In the genomic region with DNA sequence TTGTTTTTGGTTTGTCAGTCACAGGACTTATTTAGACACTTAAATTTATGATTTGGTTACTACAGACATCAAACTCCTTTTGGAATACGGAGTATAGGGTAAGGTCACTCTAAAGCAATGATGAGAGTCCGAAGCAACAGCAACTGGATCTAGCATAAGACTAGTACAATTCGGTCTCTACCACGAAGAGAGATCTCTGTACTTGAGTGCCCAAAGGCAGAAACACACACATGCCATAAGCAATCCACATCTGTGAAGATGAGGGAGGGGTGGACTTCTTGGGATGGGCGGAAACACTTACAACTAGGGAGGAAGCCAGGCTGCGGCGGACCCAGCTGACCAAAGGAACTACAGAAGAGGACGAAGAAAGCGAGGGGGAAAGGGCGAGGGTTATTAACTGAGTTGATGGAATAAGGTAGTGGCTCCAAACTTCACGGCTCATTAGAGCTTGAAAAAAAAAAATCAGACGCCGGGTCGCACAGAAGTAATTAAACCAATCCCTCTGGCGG, we compare ENCODE assay signal across 8 cellular contexts. TPM values are rescaled to one million over a fixed set of nuclear protein-coding genes. Genes with fewer than 3 reads are reported as not detected.
DNase-seq lines count a peak whose midpoint lies in the region; ATAC-seq lines count a peak whose summit lies in the region.

No MANE protein-coding gene starts in this region.

- H3K4me1 Mint-ChIP-seq in CD4-positive, alpha-beta memory T cell, result peaks cover 13 to 31% (median 16%) of the 10 kb centered on the region in 4 donors

- H3K27me3 Mint-ChIP-seq in CD4-positive, alpha-beta memory T cell, result no peaks in the 10 kb centered on the region

- H3K9me3 Mint-ChIP-seq in CD4-positive, alpha-beta memory T cell, result peaks cover 0 to 1% (median 0%) of the 10 kb centered on the region in 8 donors

- H3K4me1 ChIP-seq in CD4-positive, alpha-beta memory T cell (ENCODE audit: insufficient read depth, low read length), result peaks cover 18% of the 10 kb centered on the region

- H3K27me3 ChIP-seq in CD4-positive, alpha-beta memory T cell (ENCODE audit: insufficient read depth, low read length), result no peaks in the 10 kb centered on the region
- H3K27me3 ChIP-seq in layer of hippocampus (ENCODE audit: control insufficient read depth, insufficient read depth, low read length), result no peaks in the 10 kb centered on the region

- H3K36me3 Mint-ChIP-seq in CD4-positive, alpha-beta memory T cell, result peaks cover 3 to 9% of the 10 kb centered on the region in 2 donors

- intact Hi-C loops in CD4-positive, alpha-beta memory T cell (cut with micrococcal nuclease), result loop anchor here (5.0 kb wide), 1 partner anchor 1443 kb away; the partner anchor contains the start of genes EMC7 and PGBD4

- POLR2A ChIA-PET in CD4-positive, alpha-beta memory T cell (lab: Charles Lee; ENCODE audit: partially characterized antibody), result interaction anchor here (0.8 to 1.8 kb wide), 4 partner anchors 10 to 1034 kb away, joined by 3 to 7 read pairs (median 6); partner anchors contain the start of genes AQR, CDIN1 and ZNF770

- H3K9me3 ChIP-seq in CD4-positive, alpha-beta memory T cell (ENCODE audit: control insufficient read depth in 1 of 2, low read length in 2 of 2), result no peaks in the 10 kb centered on the region

- ATAC-seq in GM19328 (IDR thresholded peaks at IDR 0.05; ENCODE audit: unreplicated experiment) (peak; percentile 19), HG03442 (IDR thresholded peaks at IDR 0.05; ENCODE audit: unreplicated experiment) (peak; percentile 17)

- H3K36me3 ChIP-seq in CD4-positive, alpha-beta memory T cell (ENCODE audit: insufficient read depth, low read length), result no peaks in the 10 kb centered on the region

- CTCF ChIA-PET in CD4-positive, alpha-beta memory T cell (lab: Charles Lee; ENCODE audit: partially characterized antibody), result no interaction called here

- H3K4me3 ChIP-seq in CD4-positive, alpha-beta memory T cell (ENCODE audit: low read length in 2 of 2), result peak overlapping the region; percentile 51 to 61

- peak overlapping the region; percentile 94 to 100 (median 98) for H3K4me3 Mint-ChIP-seq in CD4-positive, alpha-beta memory T cell

- peak overlapping the region; percentile 87 for H3K27ac ChIP-seq in CD4-positive, alpha-beta memory T cell (ENCODE audit: low read depth, low read length)
- peak overlapping the region; percentile 93 for H3K27ac ChIP-seq in layer of hippocampus (ENCODE audit: low read depth, low read length)

- no peak for DNase-seq in CD4-positive, alpha-beta memory T cell
- DNase-seq in SHP77 treated with DMSO at 0.1 percent for 48 hours (lab: John Stamatoyannopoulos, UW) (peak; percentile 3), cerebellum (ENCODE audit: low spot score) (peak; percentile 14), OCI-M2 (lab: John Stamatoyannopoulos, UW; ENCODE audit: unreplicated experiment) (no peak)
- DNase-seq in stimulated activated CD4-positive, alpha-beta T cell treated with anti-CD3 and anti-CD28 coated beads, Interleukin-4, amount 100 ng/mL, for 24 hours, result peak; percentile 28

- peak overlapping the region; percentile 97 to 100 (median 98) for H3K27ac Mint-ChIP-seq in CD4-positive, alpha-beta memory T cell

RNA-seq across cellular contexts. Expression of gene DPH6, which starts 0.6 kb away (rescaled TPM):
- 10 to 100 TPM; 11.5 to 14.5 TPM for total RNA-seq in CD4-positive, alpha-beta memory T cell
- polyA plus RNA-seq in CD4-positive, alpha-beta memory T cell, result 10 to 100 TPM; 22.5 to 28.3 TPM
- 27.2 TPM for total RNA-seq in cerebellum

Comparison
In these comparisons a context has a peak if more than half of its experiments do, and no peak if none do; other contexts are left out.
1. DNase-seq: peak in SHP77 treated with DMSO at 0.1 percent for 48 hours (single experiment), cerebellum (single experiment) and stimulated activated CD4-positive, alpha-beta T cell treated with anti-CD3 and anti-CD28 coated beads, Interleukin-4, amount 100 ng/mL, for 24 hours (single experiment); none in CD4-positive, alpha-beta memory T cell (0 of 5) and OCI-M2 (single experiment).